9 cellular contexts compared by ENCODE assay signal in the genomic region with DNA sequence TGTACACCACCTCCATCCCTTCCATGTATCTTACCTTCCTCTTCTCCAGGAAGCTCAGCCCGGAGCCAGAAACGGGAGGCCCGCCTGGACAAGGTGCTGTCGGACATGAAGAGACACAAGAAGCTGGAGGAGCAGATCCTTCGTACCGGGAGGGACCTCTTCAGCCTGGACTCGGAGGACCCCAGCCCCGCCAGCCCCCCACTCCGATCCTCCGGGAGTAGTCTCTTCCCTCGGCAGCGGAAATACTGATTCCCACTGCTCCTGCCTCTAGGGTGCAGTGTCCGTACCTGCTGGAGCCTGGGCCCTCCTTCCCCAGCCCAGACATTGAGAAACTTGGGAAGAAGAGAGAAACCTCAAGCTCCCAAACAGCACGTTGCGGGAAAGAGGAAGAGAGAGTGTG. TPM values are rescaled to one million over a fixed set of nuclear protein-coding genes. Genes with fewer than 3 reads are reported as not detected.
DNase-seq lines count a peak whose midpoint lies in the region; ATAC-seq and TF ChIP-seq lines count a peak whose summit lies in the region.
"Had no signal": no experiment of that assay in that cellular context is flagged by ENCODE, and none has a peak within 500 bp of the region (broad histone marks: within the 10 kb centered on the region; RNA-seq: fewer than 3 reads in every experiment).

No MANE protein-coding gene starts in this region.

- no peak for TF ChIP-seq POLR2A in Peyer's patch (IDR thresholded peaks at IDR 0.05)
- TF ChIP-seq POLR2A in sigmoid colon (IDR thresholded peaks at IDR 0.05), result no peak

- 20 to 67% methylated on average over 15 of the region's 15 CpGs for WGBS in sigmoid colon, 2 donors

- TF ChIP-seq EP300 in sigmoid colon (IDR thresholded peaks at IDR 0.05), result no peak

- peak overlapping the region; percentile 33; the same call in 1 of the 2 replicates for H3K9ac ChIP-seq in DND-41 (ENCODE audit: low read depth, low read length)

- DNase-seq in DND-41 (no peak), Peyer's patch (peak in 1 of 3 donors; percentile 70), endothelial cell (ENCODE audit: low spot score) (no peak), sigmoid colon (no peak), SK-N-DZ (ENCODE audit: low spot score) (no peak), SIG-M5 (lab: John Stamatoyannopoulos, UW) (no peak)
- DNase-seq in central memory CD4-positive, alpha-beta T cell, result no peak

- intact Hi-C loops in sigmoid colon (cut with DNase I), result loop anchor here (5.0 to 10.0 kb wide), 3 partner anchors 153 to 835 kb away; partner anchors contain the start of genes FBRS, PRR14, TAOK2 and TBX6

- H3K9me3 ChIP-seq in DND-41 (ENCODE audit: insufficient read depth, low read length, severe bottlenecking) (no peaks in the 10 kb centered on the region), Peyer's patch (no peaks in the 10 kb centered on the region), sigmoid colon (no peaks in the 10 kb centered on the region)

- H3K4me3 ChIP-seq in DND-41 (ENCODE audit: low read depth in 1 of 2, low read length in 2 of 2) (peak overlapping the region in 1 of 2 experiments; percentile 13; a peak in 1 of 4 replicates), Peyer's patch (peak overlapping the region in 3 of 4 donors; percentile 66 to 80 (median 77)), sigmoid colon (peak overlapping the region in 1 of 4 donors; percentile 58)

- H3K4me3 Mint-ChIP-seq in endothelial cell (ENCODE audit: unreplicated experiment), result peak overlapping the region; percentile 40

- H3K27me3 Mint-ChIP-seq in endothelial cell (ENCODE audit: unreplicated experiment), result peaks cover 8% of the 10 kb centered on the region

- H3K9me3 Mint-ChIP-seq in endothelial cell (ENCODE audit: unreplicated experiment), result no peaks in the 10 kb centered on the region

- peaks cover 41% of the 10 kb centered on the region for H3K79me2 ChIP-seq in DND-41 (ENCODE audit: insufficient read depth, low read length)

- ATAC-seq in DND-41 (ENCODE audit: insufficient read depth, low read depth), result no peak
- no peak for ATAC-seq in HG03097 (IDR thresholded peaks at IDR 0.05; ENCODE audit: low FRiP score, unreplicated experiment)

- no peak for TF ChIP-seq CTCF in DND-41 (IDR thresholded peaks at IDR 0.05; ENCODE audit: borderline replicate concordance, extremely low read depth, low read length, poor library complexity, severe bottlenecking)
- TF ChIP-seq CTCF in Peyer's patch (IDR thresholded peaks at IDR 0.05), result peak in 4 of 6 experiments; percentile 14 to 68 (median 58)
- TF ChIP-seq CTCF in endothelial cell (IDR thresholded peaks at IDR 0.05; ENCODE audit: unreplicated experiment), result no peak
- TF ChIP-seq CTCF in sigmoid colon (IDR thresholded peaks at IDR 0.05), result no peak

- H4K20me1 ChIP-seq in DND-41 (ENCODE audit: insufficient read depth, low read length), result peaks cover 31% of the 10 kb centered on the region

- no peak overlapping the region for H2AFZ ChIP-seq in DND-41 (ENCODE audit: low read depth, low read length)

- H3K27ac ChIP-seq in DND-41 (ENCODE audit: low read length) (no peak overlapping the region; the same call in 1 of the 2 replicates), Peyer's patch (peak overlapping the region; percentile 89 to 95 (median 91)), sigmoid colon (peak overlapping the region; percentile 78 to 90 (median 84))

- H3K4me1 ChIP-seq in DND-41 (ENCODE audit: insufficient read depth, low read length) (peaks cover 45% of the 10 kb centered on the region), Peyer's patch (peaks cover 0 to 77% (median 32%) of the 10 kb centered on the region in 4 donors), sigmoid colon (peaks cover 0 to 80% (median 71%) of the 10 kb centered on the region in 4 donors)

- H3K4me2 ChIP-seq in DND-41 (ENCODE audit: insufficient read depth, low read length), result peak overlapping the region; percentile 36

- peak overlapping the region; percentile 36 for H3K27ac Mint-ChIP-seq in endothelial cell (ENCODE audit: unreplicated experiment)

- H3K36me3 Mint-ChIP-seq in endothelial cell (ENCODE audit: low read depth, unreplicated experiment), result peaks cover 20% of the 10 kb centered on the region

- H3K36me3 ChIP-seq in DND-41 (ENCODE audit: insufficient read depth, low read length), result peaks cover 32% of the 10 kb centered on the region
- peaks cover 0 to 5% (median 0%) of the 10 kb centered on the region in 3 donors for H3K36me3 ChIP-seq in Peyer's patch
- peaks cover 0 to 16% (median 4%) of the 10 kb centered on the region in 4 donors for H3K36me3 ChIP-seq in sigmoid colon

- H3K27me3 ChIP-seq in DND-41 (ENCODE audit: insufficient read depth, low read length, poor library complexity) (no peaks in the 10 kb centered on the region), Peyer's patch (no peaks in the 10 kb centered on the region), sigmoid colon (no peaks in the 10 kb centered on the region)

- H3K4me1 Mint-ChIP-seq in endothelial cell (ENCODE audit: unreplicated experiment), result peaks cover 31% of the 10 kb centered on the region

RNA-seq across cellular contexts. Expression of gene MVP, which starts 0.8 kb away (rescaled TPM):
- 100 to 1,000 TPM; 222 to 709 (median 645) TPM for total RNA-seq in Peyer's patch
- 2.0 TPM for total RNA-seq in endothelial cell (ENCODE audit: unreplicated experiment)
- total RNA-seq in sigmoid colon, result 10 to 100 TPM; 62.3 to 94.5 (median 68.6) TPM
- polyA plus RNA-seq in sigmoid colon, result 100 to 1,000 TPM; 201 to 368 (median 265) TPM
- polyA plus RNA-seq in SK-N-DZ (2014; cell fraction: cytosol; rRNA removed), result 24.3 and 39.4 TPM in 2 replicates
- 10.1 and 22.7 TPM in 2 replicates for polyA plus RNA-seq in SK-N-DZ (2014; cell fraction: nucleus; rRNA removed)

RNA-seq across cellular contexts. Expression of gene PAGR1, which starts 3.6 kb away (rescaled TPM):
- 10 to 100 TPM; 39.5 to 50.3 (median 48.3) TPM for total RNA-seq in Peyer's patch
- total RNA-seq in endothelial cell (ENCODE audit: unreplicated experiment), result 38.6 TPM
- 10 to 100 TPM; 18.5 to 29.9 (median 25.7) TPM for total RNA-seq in sigmoid colon
- 10 to 100 TPM; 20.4 to 36.6 (median 29.1) TPM for polyA plus RNA-seq in sigmoid colon
- 57.6 and 71.0 TPM in 2 replicates for polyA plus RNA-seq in SK-N-DZ (2014; cell fraction: cytosol; rRNA removed)
- polyA plus RNA-seq in SK-N-DZ (2014; cell fraction: nucleus; rRNA removed), result 426 and 537 TPM in 2 replicates

RNA-seq across cellular contexts. Expression of gene PRRT2, which starts 7.5 kb away (rescaled TPM):
- total RNA-seq in Peyer's patch (1 to 10 TPM in 2 of 4 donors, under 1 TPM in 1, not detected in 1; 0.95 to 3.3 (median 2.5) TPM), endothelial cell (ENCODE audit: unreplicated experiment) (15.0 TPM), sigmoid colon (10 to 100 TPM in 2 of 4 donors, 1 to 10 TPM in 2; 5.4 to 22.7 (median 9.6) TPM)
- 1 to 10 TPM in 1 of 3 donors, under 1 TPM in 1, not detected in 1; 0.69 to 2.2 TPM for polyA plus RNA-seq in sigmoid colon
- polyA plus RNA-seq in SK-N-DZ (2014; cell fraction: cytosol; rRNA removed), result 29.9 and 41.5 TPM in 2 replicates
- polyA plus RNA-seq in SK-N-DZ (2014; cell fraction: nucleus; rRNA removed), result 231 and 327 TPM in 2 replicates
- total RNA-seq: esophagus mucosa had no signal

RNA-seq across cellular contexts. Expression of gene MAZ, which starts 13.2 kb away (rescaled TPM):
- total RNA-seq in Peyer's patch (100 to 1,000 TPM; 124 to 208 (median 135) TPM), endothelial cell (ENCODE audit: unreplicated experiment) (407 TPM), sigmoid colon (100 to 1,000 TPM in 1 of 4 donors, 10 to 100 TPM in 3; 59.6 to 102 (median 67.2) TPM)
- 100 to 1,000 TPM; 137 to 226 (median 192) TPM for polyA plus RNA-seq in sigmoid colon
- 364 and 496 TPM in 2 replicates for polyA plus RNA-seq in SK-N-DZ (2014; cell fraction: cytosol; rRNA removed)
- polyA plus RNA-seq in SK-N-DZ (2014; cell fraction: nucleus; rRNA removed), result 262 and 344 TPM in 2 replicates

RNA-seq across cellular contexts. Expression of gene KIF22, which starts 29.0 kb away (rescaled TPM):
- total RNA-seq in Peyer's patch (100 to 1,000 TPM in 2 of 4 donors, 10 to 100 TPM in 2; 31.9 to 157 (median 72.8) TPM), endothelial cell (ENCODE audit: unreplicated experiment) (40.7 TPM), sigmoid colon (10 to 100 TPM; 11.5 to 16.1 (median 13.7) TPM)
- polyA plus RNA-seq in sigmoid colon, result 10 to 100 TPM; 28.0 to 71.5 (median 31.2) TPM
- polyA plus RNA-seq in SK-N-DZ (2014; cell fraction: cytosol; rRNA removed), result 221 and 246 TPM in 2 replicates
- polyA plus RNA-seq in SK-N-DZ (2014; cell fraction: nucleus; rRNA removed), result 679 and 767 TPM in 2 replicates

Comparison
In these comparisons a context has a peak if more than half of its experiments do, and no peak if none do; other contexts are left out.
1. CTCF ChIP-seq: peak in Peyer's patch (4 of 6); none in DND-41 (single experiment), endothelial cell (single experiment) and sigmoid colon (0 of 4).
2. RNA of gene MVP, which starts 0.8 kb away (total RNA-seq): 222 to 709 TPM in Peyer's patch and 62.3 to 94.5 TPM in sigmoid colon; 2.0 TPM in endothelial cell (single experiment); every median in the first group is over 10 times any median in the second.